ENCODE assay signal across 8 cellular contexts in genomic region chr2:12169721-12170120, GRCh38.
DNase-seq lines count a peak whose midpoint lies in the region; ATAC-seq and TF ChIP-seq lines count a peak whose summit lies in the region.

No MANE protein-coding gene starts in this region.

- H3K9me3 ChIP-seq in lower lobe of right lung (no peaks in the 10 kb centered on the region), tibial artery (no peaks in the 10 kb centered on the region)

- H3K4me1 ChIP-seq in lower lobe of right lung (peaks cover 32% of the 10 kb centered on the region), tibial artery (peaks cover 0 to 25% (median 20%) of the 10 kb centered on the region in 4 donors)

- ATAC-seq in Right ventricle myocardium inferior (peak; percentile 64), lower lobe of right lung (peak; percentile 67 to 72), HG02885 (IDR thresholded peaks at IDR 0.05; ENCODE audit: poor library complexity, unreplicated experiment) (no peak)

- intact Hi-C loops in Right ventricle myocardium inferior (cut with DNase I) = loop anchor here (5.0 to 10.0 kb wide), 4 partner anchors 305 to 835 kb away; no protein-coding TSS in a partner anchor
- intact Hi-C loops in cardiac septum (cut with DNase I) = loop anchor here (5.0 to 10.0 kb wide), 4 partner anchors 115 to 835 kb away; partner anchors contain the start of gene TRIB2
- intact Hi-C loops in lower lobe of right lung (cut with DNase I) = no loop called here
- intact Hi-C loops in tibial artery (cut with DNase I; ENCODE audit: low total_unique reads) = no loop called here

- DNase-seq in Right ventricle myocardium inferior (ENCODE audit: missing footprints) (no peak), cardiac septum (ENCODE audit: low spot score) (no peak), cardiac fibroblast (ENCODE audit: low read depth in 2 of 2) (peak; percentile 93 to 96), lower lobe of right lung (no peak), tibial artery (peak; percentile 67 to 78), NCI-H2171 (lab: John Stamatoyannopoulos, UW) (no peak)
- no peak for DNase-seq in activated effector memory CD4-positive, alpha-beta T cell treated with anti-CD3 and anti-CD28 coated beads, Interleukin-2, amount 50 U/mL, for 16 hours

- TF ChIP-seq CTCF in cardiac fibroblast (IDR thresholded peaks at IDR 0.05; ENCODE audit: low read depth, low read length) = no peak
- no peak for TF ChIP-seq CTCF in lower lobe of right lung (IDR thresholded peaks at IDR 0.05)
- no peak for TF ChIP-seq CTCF in tibial artery (IDR thresholded peaks at IDR 0.05)

- H3K27ac ChIP-seq in lower lobe of right lung = peak overlapping the region; percentile 73
- peak overlapping the region; percentile 35 to 54 for H3K27ac ChIP-seq in tibial artery

- no peak overlapping the region for H3K4me3 ChIP-seq in cardiac fibroblast (replicated peaks in 1 of 2; ENCODE audit: low read depth in 2 of 2, low read length in 2 of 2)
- no peak overlapping the region for H3K4me3 ChIP-seq in lower lobe of right lung
- no peak overlapping the region for H3K4me3 ChIP-seq in tibial artery

- H3K36me3 ChIP-seq in lower lobe of right lung (no peaks in the 10 kb centered on the region), tibial artery (no peaks in the 10 kb centered on the region)

- no peaks in the 10 kb centered on the region for H3K27me3 ChIP-seq in lower lobe of right lung (ENCODE audit: low read depth)
- no peaks in the 10 kb centered on the region for H3K27me3 ChIP-seq in tibial artery

Comparison
In these comparisons a context has a peak if more than half of its experiments do, and no peak if none do; other contexts are left out.
1. DNase-seq: peak in cardiac fibroblast (2 of 2) and tibial artery (2 of 2); none in Right ventricle myocardium inferior (single experiment), cardiac septum (single experiment), lower lobe of right lung (single experiment), activated effector memory CD4-positive, alpha-beta T cell treated with anti-CD3 and anti-CD28 coated beads, Interleukin-2, amount 50 U/mL, for 16 hours (single experiment) and NCI-H2171 (single experiment).
2. intact Hi-C loops: an anchor here in Right ventricle myocardium inferior (5.0 to 10.0 kb wide) and cardiac septum (5.0 to 10.0 kb wide); none called in lower lobe of right lung and tibial artery.